ENCODE assay signal across 8 cellular contexts in genomic region chr17:16352838-16353701, GRCh38. TPM values are rescaled to one million over a fixed set of nuclear protein-coding genes. Genes with fewer than 3 reads are reported as not detected.
DNase-seq lines count a peak whose midpoint lies in the region; ATAC-seq and TF ChIP-seq lines count a peak whose summit lies in the region.

CENPV (minus strand) TSS chr17:16353469; CDS start chr17:16353436, 33 bp downstream.

- H3K4me3 ChIP-seq in BLaER1 treated with 17β-estradiol and CSF1 and Interleukin-3, amounts not matched to agents 10 nM and 100 nM: peak within 1 kb of the TSS; percentile 52 to 68 (median 59)
- H3K4me3 ChIP-seq in parathyroid adenoma (ENCODE audit: low read depth, low read length) (peak within 1 kb of the TSS; percentile 63), upper lobe of left lung (peak within 1 kb of the TSS; percentile 73 to 78 (median 74))

- peak within 1 kb of the TSS; percentile 97 for H2AFZ ChIP-seq in parathyroid adenoma

- peak within 1 kb of the TSS; percentile 56 to 79 (median 69); a peak in 20 of 22 replicates for H3K9ac ChIP-seq in BLaER1 treated with 17β-estradiol and CSF1 and Interleukin-3, amounts not matched to agents 10 nM and 100 nM
- H3K9ac ChIP-seq in parathyroid adenoma: peak within 1 kb of the TSS; percentile 71

- H3K79me2 ChIP-seq in parathyroid adenoma: no peaks in the 10 kb centered on the region

- WGBS in upper lobe of left lung, 2 donors: 0 to 3% methylated on average over 8 to 20 of the region's 121 CpGs

- ATAC-seq in GM19324 (IDR thresholded peaks at IDR 0.05; ENCODE audit: low FRiP score, unreplicated experiment) (peak; percentile 78), upper lobe of left lung (ENCODE audit: low FRiP score in 2 of 2) (peak; percentile 58 to 78)

- H3K4me2 ChIP-seq in BLaER1 treated with 17β-estradiol and CSF1 and Interleukin-3, amounts not matched to agents 10 nM and 100 nM: peak within 1 kb of the TSS; percentile 55 to 91 (median 77)
- peak within 1 kb of the TSS; percentile 81 for H3K4me2 ChIP-seq in parathyroid adenoma (ENCODE audit: low read length)

- peaks cover 0 to 14% (median 0%) of the 10 kb centered on the region in 11 experiments; a peak in 5 of 22 replicates for H3K36me3 ChIP-seq in BLaER1 treated with 17β-estradiol and CSF1 and Interleukin-3, amounts not matched to agents 10 nM and 100 nM
- H3K36me3 ChIP-seq in parathyroid adenoma (ENCODE audit: control insufficient read depth, insufficient read depth, low read length) (no peaks in the 10 kb centered on the region), upper lobe of left lung (peaks cover 0 to 5% (median 2%) of the 10 kb centered on the region in 4 donors)

- peaks cover 40 to 62% (median 55%) of the 10 kb centered on the region in 11 experiments for H3K27me3 ChIP-seq in BLaER1 treated with 17β-estradiol and CSF1 and Interleukin-3, amounts not matched to agents 10 nM and 100 nM
- no peaks in the 10 kb centered on the region for H3K27me3 ChIP-seq in parathyroid adenoma (ENCODE audit: control insufficient read depth, insufficient read depth, low read length)
- H3K27me3 ChIP-seq in upper lobe of left lung: peaks cover 0 to 5% (median 0%) of the 10 kb centered on the region in 4 donors

- no peak for TF ChIP-seq EP300 in upper lobe of left lung (IDR thresholded peaks at IDR 0.05)

- H3K9me3 ChIP-seq in BLaER1 treated with 17β-estradiol and CSF1 and Interleukin-3, amounts not matched to agents 10 nM and 100 nM (replicated peaks in 1 of 11): peaks cover 0 to 21% (median 13%) of the 10 kb centered on the region in 11 experiments; a peak in 19 of 22 replicates
- H3K9me3 ChIP-seq in parathyroid adenoma (ENCODE audit: control insufficient read depth, low read length) (no peaks in the 10 kb centered on the region), upper lobe of left lung (no peaks in the 10 kb centered on the region)

- peak within 1 kb of the TSS in 8 of 11 experiments; percentile 30 to 63 (median 54); a peak in 16 of 22 replicates for H3K27ac ChIP-seq in BLaER1 treated with 17β-estradiol and CSF1 and Interleukin-3, amounts not matched to agents 10 nM and 100 nM
- H3K27ac ChIP-seq in parathyroid adenoma (no peak within 1 kb of the TSS), upper lobe of left lung (peak within 1 kb of the TSS in 1 of 4 donors; percentile 75)

- peak; percentile 44 for DNase-seq in HK-2 (ENCODE audit: unreplicated experiment)
- DNase-seq in SHP77 treated with DMSO at 0.1 percent for 48 hours (lab: John Stamatoyannopoulos, UW): peak; percentile 97
- DNase-seq in activated naive CD4-positive, alpha-beta T cell (lab: John Stamatoyannopoulos, UW): peak; percentile 28 to 68 (median 36)
- peak; percentile 30 for DNase-seq in glomerular visceral epithelial cell (ENCODE audit: extremely low spot score)
- DNase-seq in upper lobe of left lung: peak; percentile 31 to 92

- H4K20me1 ChIP-seq in BLaER1 treated with 17β-estradiol and CSF1 and Interleukin-3, amounts not matched to agents 10 nM and 100 nM: peaks cover 0 to 20% (median 6%) of the 10 kb centered on the region in 11 experiments; a peak in 6 of 22 replicates

- H3K4me1 ChIP-seq in BLaER1 treated with 17β-estradiol and CSF1 and Interleukin-3, amounts not matched to agents 10 nM and 100 nM: peaks cover 0 to 12% (median 6%) of the 10 kb centered on the region in 10 experiments; a peak in 8 of 20 replicates
- no peaks in the 10 kb centered on the region for H3K4me1 ChIP-seq in parathyroid adenoma
- peaks cover 11 to 20% (median 16%) of the 10 kb centered on the region in 4 donors for H3K4me1 ChIP-seq in upper lobe of left lung

- no peak for TF ChIP-seq CTCF in parathyroid adenoma (IDR thresholded peaks at IDR 0.05)
- TF ChIP-seq CTCF in upper lobe of left lung (IDR thresholded peaks at IDR 0.05): peak; percentile 13 to 46 (median 32)

- peak in 1 of 4 donors; percentile 22 for TF ChIP-seq POLR2A in upper lobe of left lung (IDR thresholded peaks at IDR 0.05)

RNA-seq across cellular contexts. Expression of gene CENPV, which starts in this region (rescaled TPM):
- 10 to 100 TPM in 4 of 6 donors, 1 to 10 TPM in 2; 3.4 to 30.4 (median 11.1) TPM for total RNA-seq in upper lobe of left lung

Comparison
In these comparisons a context has a peak if more than half of its experiments do, and no peak if none do; other contexts are left out.
1. DNase-seq: peak in every context shown above with its lines; median percentile 97 in SHP77 treated with DMSO at 0.1 percent for 48 hours; 62 in upper lobe of left lung; 44 in HK-2; 36 in activated naive CD4-positive, alpha-beta T cell; 30 in glomerular visceral epithelial cell.